Comparison of ENCODE assay signal across 8 cellular contexts in the genomic region with DNA sequence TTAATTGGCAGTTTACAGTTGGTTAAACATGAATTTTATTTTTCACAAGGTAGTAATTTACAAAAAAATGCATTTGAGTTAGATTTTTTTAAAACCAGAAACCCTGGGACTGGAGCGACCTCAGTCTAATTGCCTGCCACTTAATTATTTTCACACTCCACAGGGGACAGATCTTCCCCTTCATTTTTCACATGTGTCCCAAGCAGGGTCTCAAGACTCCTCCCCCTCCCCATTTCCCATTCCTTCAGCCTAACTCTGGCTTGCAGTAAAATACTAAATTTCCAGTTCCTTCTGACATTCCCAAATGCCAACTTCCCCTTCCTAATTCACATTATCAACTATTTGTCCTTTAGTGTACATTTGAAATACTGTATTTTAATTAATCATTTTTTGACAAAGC. TPM values are rescaled to one million over a fixed set of nuclear protein-coding genes. Genes with fewer than 3 reads are reported as not detected.
A peak's percentile ranks its signal among the peaks of the same experiment; 100 is the strongest.
DNase-seq lines count a peak whose midpoint lies in the region; ATAC-seq and TF ChIP-seq lines count a peak whose summit lies in the region.

No MANE protein-coding gene starts in this region.

- H3K4me3 ChIP-seq in adipocyte (ENCODE audit: low read length), result peak overlapping the region; percentile 96
- peak overlapping the region; percentile 71 for H3K4me3 ChIP-seq in lower leg skin (ENCODE audit: low read depth, poor library complexity, severe bottlenecking)

- H3K4me1 Mint-ChIP-seq in activated naive CD4-positive, alpha-beta T cell treated with anti-CD3 and anti-CD28 coated beads, Interleukin-2, amount 50 U/mL, for 24 hours, result peaks cover 42% of the 10 kb centered on the region
- peaks cover 7% of the 10 kb centered on the region for H3K4me1 Mint-ChIP-seq in type B pancreatic cell (ENCODE audit: unreplicated experiment)

- H3K9me3 ChIP-seq in adipocyte (ENCODE audit: control insufficient read depth, low read length), result no peaks in the 10 kb centered on the region

- no peak for TF ChIP-seq POLR2A in lower leg skin (IDR thresholded peaks at IDR 0.05)

- DNase-seq in activated naive CD4-positive, alpha-beta T cell treated with anti-CD3 and anti-CD28 coated beads, Interleukin-2, amount 50 U/mL, for 16 hours, result no peak
- DNase-seq in adipocyte (ENCODE audit: low read depth) (no peak), lower leg skin (ENCODE audit: low spot score in 2 of 2) (no peak), type B pancreatic cell (ENCODE audit: extremely low spot score, unreplicated experiment) (no peak), OCI-M1 (lab: John Stamatoyannopoulos, UW) (no peak)

- H3K4me3 Mint-ChIP-seq in activated naive CD4-positive, alpha-beta T cell treated with anti-CD3 and anti-CD28 coated beads, Interleukin-2, amount 50 U/mL, for 24 hours, result peak overlapping the region; percentile 97
- H3K4me3 Mint-ChIP-seq in type B pancreatic cell, result peak overlapping the region; percentile 98

- TF ChIP-seq CTCF in lower leg skin (IDR thresholded peaks at IDR 0.05) (no peak), type B pancreatic cell (conservative IDR thresholded peaks at IDR 0.05) (no peak)

- H3K27me3 ChIP-seq in adipocyte (replicated peaks; ENCODE audit: control insufficient read depth, insufficient read depth, low read length), result no peaks in the 10 kb centered on the region

- intact Hi-C loops in lower leg skin (cut with DNase I; ENCODE audit: low total_unique reads), result no loop called here

- H3K27me3 Mint-ChIP-seq in activated naive CD4-positive, alpha-beta T cell treated with anti-CD3 and anti-CD28 coated beads, Interleukin-2, amount 50 U/mL, for 24 hours, result no peaks in the 10 kb centered on the region
- H3K27me3 Mint-ChIP-seq in type B pancreatic cell, result no peaks in the 10 kb centered on the region

- ATAC-seq in HG03196 (IDR thresholded peaks at IDR 0.05; ENCODE audit: unreplicated experiment) (no peak), HG03442 (IDR thresholded peaks at IDR 0.05; ENCODE audit: unreplicated experiment) (no peak)

- peak overlapping the region; percentile 68 for H3K27ac Mint-ChIP-seq in activated naive CD4-positive, alpha-beta T cell treated with anti-CD3 and anti-CD28 coated beads, Interleukin-2, amount 50 U/mL, for 24 hours
- peak overlapping the region; percentile 99 for H3K27ac Mint-ChIP-seq in type B pancreatic cell

- H3K36me3 ChIP-seq in adipocyte (ENCODE audit: control insufficient read depth, insufficient read depth, low read length, severe bottlenecking), result peaks cover 11% of the 10 kb centered on the region

- peaks cover 3% of the 10 kb centered on the region for H3K4me1 ChIP-seq in adipocyte (ENCODE audit: control insufficient read depth, insufficient read depth, low read length)

- peaks cover 15% of the 10 kb centered on the region for H3K36me3 Mint-ChIP-seq in activated naive CD4-positive, alpha-beta T cell treated with anti-CD3 and anti-CD28 coated beads, Interleukin-2, amount 50 U/mL, for 24 hours
- H3K36me3 Mint-ChIP-seq in type B pancreatic cell, result peaks cover 30% of the 10 kb centered on the region

- H3K9ac ChIP-seq in adipocyte (ENCODE audit: low read length), result peak overlapping the region; percentile 92

- 10 to 14% methylated on average over 1 of the region's 1 CpG for WGBS in lower leg skin, 2 donors

- H3K9me3 Mint-ChIP-seq in activated naive CD4-positive, alpha-beta T cell treated with anti-CD3 and anti-CD28 coated beads, Interleukin-2, amount 50 U/mL, for 24 hours, result no peaks in the 10 kb centered on the region
- H3K9me3 Mint-ChIP-seq in type B pancreatic cell, result no peaks in the 10 kb centered on the region

RNA-seq across cellular contexts. Expression of a gene that starts 0.9 kb away (rescaled TPM):
- total RNA-seq in lower leg skin (10 to 100 TPM; 21.8 to 36.0 (median 25.2) TPM), type B pancreatic cell (ENCODE audit: low replicate concordance) (9.4 and 11.6 TPM in 2 replicates)
